30 cellular contexts compared by ENCODE assay signal in genomic region chr5:102743900-102744299, GRCh38.
"Had no signal": no experiment of that assay in that cellular context is flagged by ENCODE, and none has a peak within 500 bp of the region (broad histone marks: within the 10 kb centered on the region; RNA-seq: fewer than 3 reads in every experiment).

No MANE protein-coding gene starts in this region.

- H3K4me1 ChIP-seq: adrenal gland, body of pancreas, esophagus muscularis mucosa, foreskin keratinocyte, gastrocnemius medialis had no signal

- DNase-seq: activated CD4-positive, alpha-beta memory T cell treated with anti-CD3 and anti-CD28 coated beads for 36 hours; activated CD4-positive, alpha-beta T cell treated with anti-CD3 and anti-CD28 coated beads for 36 hours; activated CD4-positive, alpha-beta T cell treated with anti-CD3 and anti-CD28 coated beads, Interleukin-2, amount 10 ng/mL, durations not matched to agents 24 days and 14 days; activated CD4-positive, CD25-positive, alpha-beta regulatory T cell; activated CD4-positive, CD25-positive, alpha-beta regulatory T cell treated with anti-CD3 and anti-CD28 coated beads, Interleukin-2, amount 50 U/mL, for 72 hours; activated CD8-positive, alpha-beta memory T cell treated with anti-CD3 and anti-CD28 coated beads, Interleukin-2, amount 10 ng/mL, durations not matched to agents 7 days and 5 days; activated CD8-positive, alpha-beta memory T cell treated with anti-CD3 and anti-CD28 coated beads, Interleukin-2, amount 50 U/mL, for 4 hours; activated CD8-positive, alpha-beta T cell treated with anti-CD3 and anti-CD28 coated beads, Interleukin-2, amount 10 ng/mL, durations not matched to agents 7 days and 5 days; activated effector memory CD4-positive, alpha-beta T cell treated with anti-CD3 and anti-CD28 coated beads, Interleukin-2, amount 50 U/mL, for 16 hours; activated naive CD4-positive, alpha-beta T cell treated with anti-CD3 and anti-CD28 coated beads for 36 hours; activated naive CD8-positive, alpha-beta T cell treated with anti-CD3 and anti-CD28 coated beads for 36 hours; activated naive CD8-positive, alpha-beta T cell treated with anti-CD3 and anti-CD28 coated beads, Interleukin-2, amount 50 U/mL, for 24 hours; activated T-cell treated with anti-CD3 and anti-CD28 coated beads, Interleukin-2, amount 50 U/mL, for 1 hour; activated T-cell treated with anti-CD3 and anti-CD28 coated beads, Interleukin-2, amount 50 U/mL, for 48 hours; adrenal gland; amygdala; aorta; body of pancreas; caudate nucleus; cortex of kidney; dermis blood vessel endothelial cell; effector CD4-positive, alpha-beta T cell; effector memory CD8-positive, alpha-beta T cell; erythroblast; foreskin keratinocyte; gastrocnemius medialis; T-helper 1 cell; T-helper 17 cell; T1000 had no signal

- H3K36me3 ChIP-seq: adrenal gland, esophagus muscularis mucosa, gastrocnemius medialis had no signal

- H3K4me3 ChIP-seq: adrenal gland, body of pancreas, esophagus muscularis mucosa, gastrocnemius medialis had no signal

- H3K9me3 ChIP-seq: adrenal gland, body of pancreas, esophagus muscularis mucosa, gastrocnemius medialis had no signal

- H3K27me3 ChIP-seq: adrenal gland, body of pancreas, esophagus muscularis mucosa, foreskin keratinocyte, gastrocnemius medialis had no signal

- H3K27ac ChIP-seq: adrenal gland, body of pancreas, esophagus muscularis mucosa, foreskin keratinocyte, gastrocnemius medialis had no signal

- ATAC-seq: activated CD4-positive, alpha-beta T cell treated with anti-CD3 and anti-CD28 coated beads for 36 hours; activated CD8-positive, alpha-beta memory T cell treated with anti-CD3 and anti-CD28 coated beads, Interleukin-2, amount 10 ng/mL, durations not matched to agents 7 days and 5 days; activated CD8-positive, alpha-beta T cell treated with anti-CD3 and anti-CD28 coated beads, Interleukin-2, amount 10 ng/mL, durations not matched to agents 7 days and 5 days; activated naive CD8-positive, alpha-beta T cell treated with anti-CD3 and anti-CD28 coated beads, Interleukin-2, amount 50 U/mL, for 24 hours; body of pancreas; effector memory CD8-positive, alpha-beta T cell; foreskin keratinocyte; gastrocnemius medialis; T-helper 17 cell had no signal
